ENCODE assay signal across 1 cellular context in genomic region chr17:82016061-82016874, GRCh38.
TF ChIP-seq lines count a peak whose summit lies in the region.

No MANE protein-coding gene starts in this region.

TF ChIP-seq in HepG2, 621 proteins besides CTCF, POLR2A, EP300 and RAD21 (continued from another document and continues in another):
- no peak for TF ChIP-seq MYPOP (CRISPR knock-in tag; IDR thresholded peaks at IDR 0.05)
- TF ChIP-seq FOXA3 (CRISPR knock-in tag; IDR thresholded peaks at IDR 0.05), result no peak
- no peak for TF ChIP-seq ZSCAN29 (CRISPR knock-in tag; conservative IDR thresholded peaks at IDR 0.05)
- no peak for TF ChIP-seq ZBTB21 (CRISPR knock-in tag; IDR thresholded peaks at IDR 0.05)
- TF ChIP-seq ZNF468 (CRISPR knock-in tag; IDR thresholded peaks at IDR 0.05), result no peak
- TF ChIP-seq RFX1 (IDR thresholded peaks at IDR 0.05), result no peak
- TF ChIP-seq TOPORS (CRISPR knock-in tag; IDR thresholded peaks at IDR 0.05), result no peak
- no peak for TF ChIP-seq ZNF318 (CRISPR knock-in tag; IDR thresholded peaks at IDR 0.05)
- TF ChIP-seq MATR3 (CRISPR knock-in tag; IDR thresholded peaks at IDR 0.05), result 0 out of 2 replicates have a peak, but pooled peaks have one; percentile 92
- no peak for TF ChIP-seq JUNB (CRISPR knock-in tag; IDR thresholded peaks at IDR 0.05; ENCODE audit: borderline replicate concordance)
- no peak for TF ChIP-seq DZIP1 (CRISPR knock-in tag; IDR thresholded peaks at IDR 0.05)
- no peak for TF ChIP-seq ESRRA (CRISPR knock-in tag; IDR thresholded peaks at IDR 0.05; ENCODE audit: low read depth)
- TF ChIP-seq HDAC1 (CRISPR knock-in tag; IDR thresholded peaks at IDR 0.05), result no peak
- TF ChIP-seq SP5 (CRISPR knock-in tag; IDR thresholded peaks at IDR 0.05; ENCODE audit: borderline replicate concordance, low read depth), result no peak
- TF ChIP-seq SMYD3 (CRISPR knock-in tag; IDR thresholded peaks at IDR 0.05), result no peak
- TF ChIP-seq IKZF4 (CRISPR knock-in tag; IDR thresholded peaks at IDR 0.05; ENCODE audit: borderline replicate concordance, low read depth, not compliant biosample characterization), result no peak
- TF ChIP-seq POLR2AphosphoS5 (IDR thresholded peaks at IDR 0.05; ENCODE audit: low read depth, low read length), result 0 out of 2 replicates have a peak, but pooled peaks have one; percentile 28
- TF ChIP-seq MIER2 (CRISPR knock-in tag; IDR thresholded peaks at IDR 0.05), result no peak
- TF ChIP-seq ATF7-NPFF (CRISPR knock-in tag; IDR thresholded peaks at IDR 0.05; ENCODE audit: low read depth), result no peak
- no peak for TF ChIP-seq RNF2 (conservative IDR thresholded peaks at IDR 0.05; ENCODE audit: low read depth)
- TF ChIP-seq HNF1A (IDR thresholded peaks at IDR 0.05; ENCODE audit: low read depth), result no peak
- no peak for TF ChIP-seq HNF1A (CRISPR knock-in tag; IDR thresholded peaks at IDR 0.05; ENCODE audit: borderline replicate concordance)
- no peak for TF ChIP-seq ZNF607 (CRISPR knock-in tag; IDR thresholded peaks at IDR 0.05; ENCODE audit: borderline replicate concordance)
- TF ChIP-seq ZSCAN20 (CRISPR knock-in tag; IDR thresholded peaks at IDR 0.05; ENCODE audit: borderline replicate concordance), result no peak
- TF ChIP-seq FOXJ3 (CRISPR knock-in tag; IDR thresholded peaks at IDR 0.05; ENCODE audit: borderline replicate concordance), result no peak
- peak; percentile 98 for TF ChIP-seq AKAP8 (CRISPR knock-in tag; IDR thresholded peaks at IDR 0.05)
- TF ChIP-seq ATF6 (CRISPR knock-in tag; conservative IDR thresholded peaks at IDR 0.05), result no peak
- TF ChIP-seq ZNF3 (CRISPR knock-in tag; IDR thresholded peaks at IDR 0.05), result no peak
- TF ChIP-seq ZBTB39 (CRISPR knock-in tag; IDR thresholded peaks at IDR 0.05), result no peak
- TF ChIP-seq RBM39 (IDR thresholded peaks at IDR 0.05; ENCODE audit: low read depth, low read length, poor library complexity, severe bottlenecking), result peak; percentile 59
- no peak for TF ChIP-seq THAP11 (CRISPR knock-in tag; IDR thresholded peaks at IDR 0.05)
- no peak for TF ChIP-seq ZNF563 (CRISPR knock-in tag; IDR thresholded peaks at IDR 0.05)
- no peak for TF ChIP-seq ASH2L (IDR thresholded peaks at IDR 0.05; ENCODE audit: insufficient read length, low read depth, low read length)
- no peak for TF ChIP-seq PHF5A (CRISPR knock-in tag; IDR thresholded peaks at IDR 0.05; ENCODE audit: low read depth, unreplicated experiment)
- peak; percentile 23; the same call in 1 of the 2 replicates for TF ChIP-seq ZNF12 (CRISPR knock-in tag; IDR thresholded peaks at IDR 0.05)
- TF ChIP-seq HNRNPK (IDR thresholded peaks at IDR 0.05; ENCODE audit: low read depth, low read length, poor library complexity, severe bottlenecking), result peak; percentile 9
- TF ChIP-seq ZNF547 (CRISPR knock-in tag; IDR thresholded peaks at IDR 0.05), result 0 out of 2 replicates have a peak, but pooled peaks have one; percentile 37
- no peak for TF ChIP-seq TCF7 (IDR thresholded peaks at IDR 0.05; ENCODE audit: low read depth)
- no peak for TF ChIP-seq ZNF746 (CRISPR knock-in tag; IDR thresholded peaks at IDR 0.05)
- TF ChIP-seq ZUFSP (CRISPR knock-in tag; IDR thresholded peaks at IDR 0.05; ENCODE audit: borderline replicate concordance), result no peak
- no peak for TF ChIP-seq ZNF343 (CRISPR knock-in tag; IDR thresholded peaks at IDR 0.05)
